ENCODE assay signal across 9 cellular contexts in the genomic region with DNA sequence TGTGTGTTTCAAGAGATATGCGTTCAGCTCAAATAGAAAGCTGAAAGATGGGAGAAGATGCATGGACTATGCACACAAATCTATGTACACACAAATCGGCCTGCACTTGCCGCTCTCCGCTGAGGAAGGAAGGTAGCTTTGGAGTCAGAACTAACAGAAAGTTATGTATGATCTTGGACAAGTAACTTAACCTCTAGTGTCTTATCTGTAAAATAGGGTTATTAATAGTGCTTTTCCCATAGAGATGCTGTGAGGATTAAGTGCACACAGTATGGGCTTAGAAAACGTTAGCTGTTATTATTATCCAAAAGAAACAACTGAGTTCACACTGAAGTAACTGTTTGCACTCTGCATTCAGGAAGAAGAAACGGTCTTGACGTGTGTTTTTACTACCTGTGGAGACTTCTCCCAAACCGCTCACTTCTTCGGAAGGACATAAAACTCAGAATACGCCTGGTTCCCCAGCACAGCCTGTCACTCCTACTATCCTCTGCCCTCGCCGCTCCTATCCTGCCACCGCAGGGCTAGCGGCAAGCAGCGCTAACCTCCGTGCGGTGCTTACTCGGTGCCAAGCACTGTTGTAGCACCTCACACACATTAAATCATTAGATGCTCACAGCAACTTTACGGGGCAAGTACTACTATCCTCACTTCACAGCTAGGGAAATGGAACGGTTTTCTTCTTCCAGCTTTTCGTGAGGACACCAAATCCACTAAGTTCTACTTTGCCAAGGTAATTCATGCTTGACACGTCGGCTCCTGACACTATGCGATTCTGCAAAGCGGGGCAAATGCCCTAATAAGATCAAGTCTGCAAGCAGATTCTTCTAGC. TPM values are rescaled to one million over a fixed set of nuclear protein-coding genes. Genes with fewer than 3 reads are reported as not detected.
DNase-seq lines count a peak whose midpoint lies in the region; TF ChIP-seq lines count a peak whose summit lies in the region.
"Had no signal": no experiment of that assay in that cellular context is flagged by ENCODE, and none has a peak within 500 bp of the region (broad histone marks: within the 10 kb centered on the region; RNA-seq: fewer than 3 reads in every experiment).

No MANE protein-coding gene starts in this region.

- no peak overlapping the region for H3K27ac ChIP-seq in HUES6 (ENCODE audit: low read depth, low read length)
- H3K27ac ChIP-seq in muscle layer of colon (ENCODE audit: low read depth, low read length) = peak overlapping the region; percentile 94
- H3K27ac ChIP-seq: neutrophil had no signal

- H3K4me3 ChIP-seq in BE2C (ENCODE audit: low read depth, low read length) = peak overlapping the region; percentile 65
- H3K4me3 ChIP-seq in HUES6 (ENCODE audit: low read depth, low read length) = peak overlapping the region; percentile 88
- H3K4me3 ChIP-seq in endocrine pancreas (ENCODE audit: control insufficient read depth, insufficient read depth, low read length) = peak overlapping the region; percentile 88
- H3K4me3 ChIP-seq in muscle layer of colon (ENCODE audit: low read depth in 1 of 2, low read length in 2 of 2) = peak overlapping the region; percentile 80 to 86

- H3K9ac ChIP-seq in HUES6 (ENCODE audit: low read length) (no peak overlapping the region), endocrine pancreas (ENCODE audit: control insufficient read depth, insufficient read depth, low read length) (peak overlapping the region; percentile 34), muscle layer of colon (ENCODE audit: low read length) (peak overlapping the region; percentile 82)

- H3K36me3 Mint-ChIP-seq in type B pancreatic cell = peaks cover 6% of the 10 kb centered on the region

- H3K27me3 ChIP-seq in BE2C (no peaks in the 10 kb centered on the region), HUES6 (ENCODE audit: control insufficient read depth, insufficient read depth, low read length) (peaks cover 44% of the 10 kb centered on the region), endocrine pancreas (ENCODE audit: control insufficient read depth, insufficient read depth, low read length) (no peaks in the 10 kb centered on the region), muscle layer of colon (ENCODE audit: control insufficient read depth in 1 of 2, insufficient read depth in 2 of 2, low read length in 2 of 2) (no peaks in the 10 kb centered on the region)

- no peak for TF ChIP-seq CTCF in BE2C (IDR thresholded peaks at IDR 0.05; ENCODE audit: low read depth, low read length)
- no peak for TF ChIP-seq CTCF in type B pancreatic cell (conservative IDR thresholded peaks at IDR 0.05)

- H3K9me3 Mint-ChIP-seq in type B pancreatic cell = no peaks in the 10 kb centered on the region

- peak overlapping the region; percentile 96 for H3K4me3 Mint-ChIP-seq in type B pancreatic cell

- no peaks in the 10 kb centered on the region for H3K4me1 ChIP-seq in BE2C
- peaks cover 11% of the 10 kb centered on the region; the same call in 1 of the 2 replicates for H3K4me1 ChIP-seq in HUES6 (ENCODE audit: control insufficient read depth, insufficient read depth, low read length)
- H3K4me1 ChIP-seq in endocrine pancreas (ENCODE audit: control insufficient read depth, insufficient read depth, low read length) = peaks cover 4% of the 10 kb centered on the region
- peaks cover 26% of the 10 kb centered on the region for H3K4me1 ChIP-seq in muscle layer of colon (ENCODE audit: insufficient read depth, low read length)

- peaks cover 33% of the 10 kb centered on the region for H3K4me1 Mint-ChIP-seq in type B pancreatic cell (ENCODE audit: unreplicated experiment)

- H3K27ac Mint-ChIP-seq in type B pancreatic cell = peak overlapping the region; percentile 66

- H3K27me3 Mint-ChIP-seq in type B pancreatic cell = peaks cover 27% of the 10 kb centered on the region

- DNase-seq in BE2C (peak; percentile 7), type B pancreatic cell (ENCODE audit: extremely low spot score, unreplicated experiment) (no peak), HuH-7.5 (ENCODE audit: low spot score) (no peak), NOMO-1 (lab: John Stamatoyannopoulos, UW; ENCODE audit: unreplicated experiment in 2 of 2) (no peak)
- DNase-seq in activated CD4-positive, alpha-beta T cell treated with anti-CD3 and anti-CD28 coated beads, Interleukin-2, amount 50 U/mL, for 48 hours = peak; percentile 51 to 58

- no peaks in the 10 kb centered on the region for H3K9me3 ChIP-seq in BE2C
- H3K9me3 ChIP-seq in HUES6 (ENCODE audit: control insufficient read depth, insufficient read depth, low read depth, low read length) = no peaks in the 10 kb centered on the region
- H3K9me3 ChIP-seq in endocrine pancreas (ENCODE audit: control insufficient read depth, low read length) = no peaks in the 10 kb centered on the region
- no peaks in the 10 kb centered on the region for H3K9me3 ChIP-seq in muscle layer of colon (ENCODE audit: low read length)
- H3K9me3 ChIP-seq: neutrophil had no signal

- H3K36me3 ChIP-seq in BE2C (no peaks in the 10 kb centered on the region), HUES6 (ENCODE audit: control insufficient read depth, insufficient read depth, low read length) (no peaks in the 10 kb centered on the region), endocrine pancreas (ENCODE audit: control insufficient read depth, insufficient read depth, low read length) (no peaks in the 10 kb centered on the region), muscle layer of colon (ENCODE audit: insufficient read depth, low read length) (no peaks in the 10 kb centered on the region)
- H3K36me3 ChIP-seq: neutrophil had no signal

RNA-seq across cellular contexts. Expression of gene TGFBR3, which starts 1.3 kb away (rescaled TPM):
- 0.28 TPM for polyA plus RNA-seq in BE2C (2012; ENCODE audit: insufficient read depth, insufficient read length, low read depth)
- total RNA-seq in type B pancreatic cell (ENCODE audit: low replicate concordance) = 22.2 and 33.5 TPM in 2 replicates

Comparison
In these comparisons a context has a peak if more than half of its experiments do, and no peak if none do; other contexts are left out.
1. DNase-seq: peak in BE2C (single experiment) and activated CD4-positive, alpha-beta T cell treated with anti-CD3 and anti-CD28 coated beads, Interleukin-2, amount 50 U/mL, for 48 hours (2 of 2); none in type B pancreatic cell (single experiment), HuH-7.5 (single experiment) and NOMO-1 (0 of 2).
2. Peak in every context shown above with its lines, with median percentiles within 50 percentile points of each other: H3K4me3 ChIP-seq.